In genomic region chr16:66931665-66932064, GRCh38 we compare ENCODE assay signal across 31 cellular contexts. TPM values are rescaled to one million over a fixed set of nuclear protein-coding genes. Genes with fewer than 3 reads are reported as not detected.
DNase-seq lines count a peak whose midpoint lies in the region; ATAC-seq lines count a peak whose summit lies in the region.
"Had no signal": no experiment of that assay in that cellular context is flagged by ENCODE, and none has a peak within 500 bp of the region (broad histone marks: within the 10 kb centered on the region; RNA-seq: fewer than 3 reads in every experiment).

No MANE protein-coding gene starts in this region.

- no peaks in the 10 kb centered on the region for H3K27me3 Mint-ChIP-seq in activated naive CD8-positive, alpha-beta T cell
- H3K27me3 Mint-ChIP-seq in activated naive CD8-positive, alpha-beta T cell treated with anti-CD3 and anti-CD28 coated beads, Interleukin-2, amount 50 U/mL, for 24 hours, result peaks cover 2% of the 10 kb centered on the region
- H3K27me3 Mint-ChIP-seq in T-cell (no peaks in the 10 kb centered on the region), naive B cell (no peaks in the 10 kb centered on the region)

- CTCF ChIA-PET in T-cell (lab: Charles Lee), result interaction anchor here in 1 of 2 donors (0.5 kb wide), 1 partner anchor 50 kb away, joined by 3 read pairs; no protein-coding TSS in a partner anchor

- no peaks in the 10 kb centered on the region for H3K36me3 ChIP-seq in SJCRH30
- H3K36me3 ChIP-seq: adrenal gland, brain microvascular endothelial cell, ovary, right atrium auricular region had no signal

- no peak for DNase-seq in activated naive CD8-positive, alpha-beta T cell treated with anti-CD3 and anti-CD28 coated beads, Interleukin-2, amount 50 U/mL, for 24 hours
- no peak for DNase-seq in T-cell
- no peak for DNase-seq in naive B cell
- no peak for DNase-seq in stimulated activated effector memory CD8-positive, alpha-beta T cell treated with anti-CD3 and anti-CD28 coated beads, Interleukin-12 subunit alpha, Interleukin-12 subunit beta, amount 100 ng/mL, for 72 hours (ENCODE audit: low spot score in 2 of 2)
- DNase-seq in SJCRH30, result no peak
- DNase-seq in Right ventricle myocardium superior, result no peak
- DNase-seq: activated CD4-positive, alpha-beta T cell treated with anti-CD3 and anti-CD28 coated beads for 4 hours; activated gamma-delta T cell treated with Interleukin-2 at 50 U/mL for 16 hours; adrenal gland; brain microvascular endothelial cell; hypothalamus; immature natural killer cell; Karpas-422; NCI-H146; NCI-H2107; NCI-H82; ovary; RPMI8226; stimulated activated CD4-positive, alpha-beta T cell treated with anti-CD3 and anti-CD28 coated beads, Interleukin-2, amount 100 ng/mL, for 24 hours; upper lobe of left lung had no signal

- peaks cover 25% of the 10 kb centered on the region for H3K4me1 ChIP-seq in SJCRH30

- no peak for ATAC-seq in activated naive CD8-positive, alpha-beta T cell treated with anti-CD3 and anti-CD28 coated beads, Interleukin-2, amount 50 U/mL, for 24 hours
- ATAC-seq in T-cell (replicated peaks in 1 of 4) (no peak), naive B cell (ENCODE audit: low read depth in 2 of 2) (no peak), Right ventricle myocardium superior (ENCODE audit: poor library complexity) (no peak)
- ATAC-seq in stimulated activated effector memory CD8-positive, alpha-beta T cell treated with anti-CD3 and anti-CD28 coated beads, Interleukin-12 subunit alpha, Interleukin-12 subunit beta, amount 100 ng/mL, for 72 hours, result no peak
- ATAC-seq: GM12878, GM23338 had no signal

- no peaks in the 10 kb centered on the region for H3K9me3 ChIP-seq in SJCRH30 (replicated peaks)
- H3K9me3 ChIP-seq: adrenal gland; BLaER1 treated with 17β-estradiol and CSF1 and Interleukin-3, amounts not matched to agents 10 nM and 100 nM; ovary; right atrium auricular region; upper lobe of left lung had no signal

- H3K27ac ChIP-seq in SJCRH30, result no peak overlapping the region
- H3K27ac ChIP-seq: adrenal gland, brain microvascular endothelial cell, HL-60, ovary, SK-N-MC, upper lobe of left lung had no signal

- H3K27ac Mint-ChIP-seq in activated naive CD8-positive, alpha-beta T cell, result peak overlapping the region; percentile 41
- no peak overlapping the region for H3K27ac Mint-ChIP-seq in activated naive CD8-positive, alpha-beta T cell treated with anti-CD3 and anti-CD28 coated beads, Interleukin-2, amount 50 U/mL, for 24 hours
- H3K27ac Mint-ChIP-seq in T-cell, result peak overlapping the region in 1 of 2 donors; percentile 58
- peak overlapping the region in 3 of 6 donors; percentile 2 to 70 (median 69) for H3K27ac Mint-ChIP-seq in naive B cell
- H3K27ac Mint-ChIP-seq in stimulated activated effector memory CD8-positive, alpha-beta T cell treated with anti-CD3 and anti-CD28 coated beads, Interleukin-12 subunit alpha, Interleukin-12 subunit beta, amount 100 ng/mL, for 72 hours, result peak overlapping the region; percentile 99
- H3K27ac Mint-ChIP-seq: GM23338 had no signal

- H3K4me3 Mint-ChIP-seq in activated naive CD8-positive, alpha-beta T cell, result peak overlapping the region; percentile 98
- no peak overlapping the region for H3K4me3 Mint-ChIP-seq in activated naive CD8-positive, alpha-beta T cell treated with anti-CD3 and anti-CD28 coated beads, Interleukin-2, amount 50 U/mL, for 24 hours
- H3K4me3 Mint-ChIP-seq in T-cell, result peak overlapping the region; percentile 96 to 98 (median 97)
- H3K4me3 Mint-ChIP-seq in naive B cell, result peak overlapping the region in 6 of 8 donors; percentile 9 to 100 (median 96)
- peak overlapping the region; percentile 99 for H3K4me3 Mint-ChIP-seq in stimulated activated effector memory CD8-positive, alpha-beta T cell treated with anti-CD3 and anti-CD28 coated beads, Interleukin-12 subunit alpha, Interleukin-12 subunit beta, amount 100 ng/mL, for 72 hours
- H3K4me3 Mint-ChIP-seq: GM23338 had no signal

- peaks cover 31% of the 10 kb centered on the region for H3K4me1 Mint-ChIP-seq in activated naive CD8-positive, alpha-beta T cell (ENCODE audit: low read depth)
- H3K4me1 Mint-ChIP-seq in activated naive CD8-positive, alpha-beta T cell treated with anti-CD3 and anti-CD28 coated beads, Interleukin-2, amount 50 U/mL, for 24 hours, result peaks cover 59% of the 10 kb centered on the region
- peaks cover 44 to 52% (median 49%) of the 10 kb centered on the region in 3 donors for H3K4me1 Mint-ChIP-seq in T-cell
- H3K4me1 Mint-ChIP-seq in naive B cell, result peaks cover 37 to 52% (median 47%) of the 10 kb centered on the region in 3 donors
- peaks cover 71% of the 10 kb centered on the region for H3K4me1 Mint-ChIP-seq in stimulated activated effector memory CD8-positive, alpha-beta T cell treated with anti-CD3 and anti-CD28 coated beads, Interleukin-12 subunit alpha, Interleukin-12 subunit beta, amount 100 ng/mL, for 72 hours

- POLR2A ChIA-PET in T-cell (lab: Charles Lee), result interaction anchor here in 1 of 2 donors (0.5 kb wide), 1 partner anchor 104 kb away, joined by 7 read pairs; no protein-coding TSS in a partner anchor

- H3K9me3 Mint-ChIP-seq in activated naive CD8-positive, alpha-beta T cell (ENCODE audit: low read depth), result no peaks in the 10 kb centered on the region
- no peaks in the 10 kb centered on the region for H3K9me3 Mint-ChIP-seq in activated naive CD8-positive, alpha-beta T cell treated with anti-CD3 and anti-CD28 coated beads, Interleukin-2, amount 50 U/mL, for 24 hours
- no peaks in the 10 kb centered on the region for H3K9me3 Mint-ChIP-seq in T-cell
- no peaks in the 10 kb centered on the region for H3K9me3 Mint-ChIP-seq in naive B cell
- H3K9me3 Mint-ChIP-seq in stimulated activated effector memory CD8-positive, alpha-beta T cell treated with anti-CD3 and anti-CD28 coated beads, Interleukin-12 subunit alpha, Interleukin-12 subunit beta, amount 100 ng/mL, for 72 hours, result no peaks in the 10 kb centered on the region
- H3K9me3 Mint-ChIP-seq: GM23338, immature natural killer cell had no signal

- H3K4me3 ChIP-seq in SJCRH30, result no peak overlapping the region
- H3K4me3 ChIP-seq: adrenal gland, GM12878, GM23338, ovary, right atrium auricular region, SK-N-MC, upper lobe of left lung had no signal

- intact Hi-C loops in Right ventricle myocardium superior (cut with DNase I), result no loop called here

- peaks cover 3% of the 10 kb centered on the region for H3K36me3 Mint-ChIP-seq in activated naive CD8-positive, alpha-beta T cell
- peaks cover 12% of the 10 kb centered on the region for H3K36me3 Mint-ChIP-seq in activated naive CD8-positive, alpha-beta T cell treated with anti-CD3 and anti-CD28 coated beads, Interleukin-2, amount 50 U/mL, for 24 hours (ENCODE audit: low read depth)
- peaks cover 13% of the 10 kb centered on the region for H3K36me3 Mint-ChIP-seq in T-cell
- H3K36me3 Mint-ChIP-seq in naive B cell, result peaks cover 0 to 11% of the 10 kb centered on the region in 2 donors
- peaks cover 55% of the 10 kb centered on the region for H3K36me3 Mint-ChIP-seq in stimulated activated effector memory CD8-positive, alpha-beta T cell treated with anti-CD3 and anti-CD28 coated beads, Interleukin-12 subunit alpha, Interleukin-12 subunit beta, amount 100 ng/mL, for 72 hours

- H3K27me3 ChIP-seq in SJCRH30, result no peaks in the 10 kb centered on the region
- H3K27me3 ChIP-seq: adrenal gland, brain microvascular endothelial cell, ovary, right atrium auricular region, upper lobe of left lung had no signal

RNA-seq across cellular contexts. Expression of gene CIAO2B, which starts 2.5 kb away (rescaled TPM):
- 10 to 100 TPM; 55.3 to 66.8 (median 62.4) TPM for total RNA-seq in T-cell
- 100 to 1,000 TPM in 3 of 6 donors, 10 to 100 TPM in 3; 69.0 to 114 (median 100) TPM for polyA plus RNA-seq in naive B cell (ENCODE audit: low read depth in 6 of 6)
- 135 and 146 TPM in 2 replicates for total RNA-seq in SJCRH30 (2014; rRNA removed; shearing (Covaris generic))
- total RNA-seq in Right ventricle myocardium superior, result 103 TPM

RNA-seq across cellular contexts. Expression of gene CES2, which starts 3.7 kb away (rescaled TPM):
- total RNA-seq in T-cell, result 10 to 100 TPM; 35.3 to 56.5 (median 50.2) TPM
- polyA plus RNA-seq in naive B cell (ENCODE audit: low read depth in 6 of 6), result 10 to 100 TPM; 16.3 to 25.7 (median 21.0) TPM
- 25.2 and 25.7 TPM in 2 replicates for total RNA-seq in SJCRH30 (2014; rRNA removed; shearing (Covaris generic))
- 114 TPM for total RNA-seq in Right ventricle myocardium superior

RNA-seq across cellular contexts. Expression of gene RRAD, which starts 6.3 kb away (rescaled TPM):
- total RNA-seq in T-cell (1 to 10 TPM in 1 of 5 donors, under 1 TPM in 3, not detected in 1; 0.28 to 1.1 (median 0.53) TPM), Right ventricle myocardium superior (95.4 TPM)
- polyA plus RNA-seq in naive B cell (ENCODE audit: low read depth in 6 of 6), result under 1 TPM in 1 of 6 donors, not detected in 5; 0.43 TPM
- 0.30 and 0.49 TPM in 2 replicates for total RNA-seq in SJCRH30 (2014; rRNA removed; shearing (Covaris generic))
- total RNA-seq: GM23338 had no signal
- polyA plus RNA-seq: immature natural killer cell had no signal

RNA-seq across cellular contexts. Expression of gene CDH16, which starts 13.0 kb away (rescaled TPM):
- total RNA-seq in T-cell, result not detected
- not detected for polyA plus RNA-seq in naive B cell (ENCODE audit: low read depth in 6 of 6)
- total RNA-seq in SJCRH30 (2014; rRNA removed; shearing (Covaris generic)), result not detected in 2 replicates
- 0.13 TPM for total RNA-seq in Right ventricle myocardium superior
- total RNA-seq: chondrocyte, endothelial cell of umbilical vein, GM12878, GM23338, subcutaneous adipose tissue had no signal
- polyA plus RNA-seq: adrenal gland, AG04450, endothelial cell of umbilical vein, GM23338, immature natural killer cell, ovary had no signal

RNA-seq across cellular contexts. Expression of gene CES3, which starts 29.4 kb away (rescaled TPM):
- total RNA-seq in T-cell (under 1 TPM; 0.10 to 0.88 (median 0.58) TPM), Right ventricle myocardium superior (2.0 TPM)
- under 1 TPM in 1 of 6 donors, not detected in 5; 0.66 TPM for polyA plus RNA-seq in naive B cell (ENCODE audit: low read depth in 6 of 6)
- 0.08 TPM in 2 replicates for total RNA-seq in SJCRH30 (2014; rRNA removed; shearing (Covaris generic))
- total RNA-seq: endothelial cell of umbilical vein had no signal
- polyA plus RNA-seq: immature natural killer cell had no signal

Comparison
In these comparisons a context has a peak if more than half of its experiments do, and no peak if none do; other contexts are left out.
1. RNA of gene RRAD, which starts 6.3 kb away (total RNA-seq): 95.4 TPM in Right ventricle myocardium superior (single experiment); 0.30 to 0.49 TPM in SJCRH30 and 0.28 to 1.1 TPM in T-cell; every median in the first group is over 10 times any median in the second.